8 cellular contexts compared by ENCODE assay signal in genomic region chr17:2853722-2854580, GRCh38. TPM values are rescaled to one million over a fixed set of nuclear protein-coding genes. Genes with fewer than 3 reads are reported as not detected.
DNase-seq lines count a peak whose midpoint lies in the region; ATAC-seq lines count a peak whose summit lies in the region.

No MANE protein-coding gene starts in this region.

- no peak for ATAC-seq in HG02678 (IDR thresholded peaks at IDR 0.05; ENCODE audit: unreplicated experiment)
- no peak for ATAC-seq in GM21367 (IDR thresholded peaks at IDR 0.05; ENCODE audit: unreplicated experiment)

- H3K4me1 ChIP-seq in SJCRH30: peaks cover 4% of the 10 kb centered on the region; the same call in 1 of the 2 replicates
- peaks cover 17% of the 10 kb centered on the region for H3K4me1 ChIP-seq in ectodermal cell (ENCODE audit: control insufficient read depth, insufficient read depth, low read length)
- H3K4me1 ChIP-seq in mucosa of rectum (ENCODE audit: control insufficient read depth in 2 of 2, insufficient read depth in 2 of 2, low read length in 2 of 2): peaks cover 6 to 11% of the 10 kb centered on the region in 2 donors

- H3K9me3 ChIP-seq in SJCRH30 (replicated peaks) (no peaks in the 10 kb centered on the region), ectodermal cell (ENCODE audit: control insufficient read depth, low read length) (no peaks in the 10 kb centered on the region), mucosa of rectum (ENCODE audit: control insufficient read depth in 2 of 2, low read length in 2 of 2) (no peaks in the 10 kb centered on the region)

- H3K27me3 ChIP-seq in SJCRH30 (no peaks in the 10 kb centered on the region), ectodermal cell (ENCODE audit: control insufficient read depth, insufficient read depth, low read length, poor library complexity, severe bottlenecking) (peaks cover 60% of the 10 kb centered on the region), mucosa of rectum (ENCODE audit: control insufficient read depth in 2 of 2, insufficient read depth in 2 of 2, low read length in 2 of 2) (peaks cover 7 to 15% of the 10 kb centered on the region in 2 donors)

- H3K27ac ChIP-seq in SJCRH30 (no peak overlapping the region), ectodermal cell (ENCODE audit: insufficient read depth, low read depth, low read length, poor library complexity, severe bottlenecking) (no peak overlapping the region), mucosa of rectum (ENCODE audit: low read depth in 2 of 2, low read length in 2 of 2) (no peak overlapping the region)

- H3K36me3 ChIP-seq in SJCRH30 (no peaks in the 10 kb centered on the region), ectodermal cell (ENCODE audit: control insufficient read depth, insufficient read depth, low read length) (no peaks in the 10 kb centered on the region), mucosa of rectum (ENCODE audit: control insufficient read depth in 2 of 2, insufficient read depth in 2 of 2, low read length in 2 of 2) (no peaks in the 10 kb centered on the region)

- 0% methylated on average over 95 of the region's 95 CpGs for WGBS in ectodermal cell, 2 experiments

- H3K4me3 ChIP-seq in SJCRH30: peak overlapping the region; percentile 62
- peak overlapping the region; percentile 33 for H3K4me3 ChIP-seq in ectodermal cell (ENCODE audit: insufficient read depth, low read depth, low read length)
- peak overlapping the region; percentile 70 to 71 for H3K4me3 ChIP-seq in mucosa of rectum (ENCODE audit: low read length in 2 of 2)

- peak overlapping the region; percentile 47 to 71 for H3K9ac ChIP-seq in mucosa of rectum (ENCODE audit: low read depth in 1 of 2, low read length in 2 of 2)

- DNase-seq in NCI-H2171 treated with DMSO at 0.1 percent for 48 hours (lab: John Stamatoyannopoulos, UW) (peak; percentile 56), NCI-H2171 (lab: John Stamatoyannopoulos, UW) (no peak), SJCRH30 (peak; percentile 12 to 27), NCI-H446 (lab: John Stamatoyannopoulos, UW) (no peak)

RNA-seq across cellular contexts. Expression of gene RAP1GAP2, which starts 57.7 kb away (rescaled TPM):
- 6.0 and 7.4 TPM in 2 replicates for total RNA-seq in SJCRH30 (2014; rRNA removed; shearing (Covaris generic))
- 4.6 TPM for polyA plus RNA-seq in ectodermal cell (2013, experiment 1 of 4)
- polyA plus RNA-seq in ectodermal cell (2013, experiment 2 of 4): 3.2 TPM
- polyA plus RNA-seq in ectodermal cell (2013, experiment 3 of 4): 4.0 TPM
- polyA plus RNA-seq in ectodermal cell (2013, experiment 4 of 4): 2.6 TPM

Comparison
In these comparisons a context has a peak if more than half of its experiments do, and no peak if none do; other contexts are left out.
1. DNase-seq: peak in NCI-H2171 treated with DMSO at 0.1 percent for 48 hours (single experiment) and SJCRH30 (2 of 2); none in NCI-H2171 (single experiment) and NCI-H446 (0 of 2).
2. Peak in every context shown above with its lines, with median percentiles within 50 percentile points of each other: H3K4me3 ChIP-seq.